ENCODE assay signal across 18 cellular contexts in genomic region chr5:115686692-115687054, GRCh38.
DNase-seq lines count a peak whose midpoint lies in the region; ATAC-seq and TF ChIP-seq lines count a peak whose summit lies in the region.
"Had no signal": no experiment of that assay in that cellular context is flagged by ENCODE, and none has a peak within 500 bp of the region (broad histone marks: within the 10 kb centered on the region; RNA-seq: fewer than 3 reads in every experiment).

No MANE protein-coding gene starts in this region.

- H3K27me3 ChIP-seq in SK-N-SH (ENCODE audit: insufficient read depth) (no peaks in the 10 kb centered on the region; the same call in 1 of the 2 replicates), gastroesophageal sphincter (no peaks in the 10 kb centered on the region), PC-9 (ENCODE audit: insufficient read depth, low read depth) (no peaks in the 10 kb centered on the region; the same call in 1 of the 2 replicates)
- H3K27me3 ChIP-seq: hepatocyte had no signal

- H3K36me3 ChIP-seq in SK-N-SH (replicated peaks in 1 of 2; ENCODE audit: control insufficient read depth in 1 of 2, insufficient read depth in 2 of 2, low read length in 1 of 2) (no peaks in the 10 kb centered on the region), gastroesophageal sphincter (no peaks in the 10 kb centered on the region), PC-9 (ENCODE audit: low read depth) (no peaks in the 10 kb centered on the region)

- CTCF ChIA-PET in SK-N-SH (lab: Yijun Ruan, JAX) = no interaction called here
- CTCF ChIA-PET in PC-9 (lab: Charles Lee) = no interaction called here

- 67% methylated on average over 2 of the region's 2 CpGs for WGBS in SK-N-SH (ENCODE audit: low lambda C conversion rate)
- 33 to 44% methylated on average over 2 of the region's 2 CpGs for WGBS in gastroesophageal sphincter (ENCODE audit: low coverage in 1 of 2), 2 donors

- H3K4me3 ChIP-seq in SK-N-SH (ENCODE audit: low read depth in 2 of 2, low read length in 1 of 2) (no peak overlapping the region), gastroesophageal sphincter (no peak overlapping the region), PC-9 (no peak overlapping the region)
- H3K4me3 ChIP-seq: hepatocyte had no signal

- 0 out of 2 replicates have a peak overlapping the region, but pooled peaks have one; percentile 26 for H3K4me2 ChIP-seq in SK-N-SH
- no peak overlapping the region for H3K4me2 ChIP-seq in PC-9
- H3K4me2 ChIP-seq: hepatocyte had no signal

- POLR2A ChIA-PET in SK-N-SH (lab: Yijun Ruan, JAX) (no interaction called here), PC-9 (lab: Charles Lee; ENCODE audit: unreplicated experiment) (no interaction called here)

- H2AFZ ChIP-seq in SK-N-SH (ENCODE audit: low read depth) (no peak overlapping the region; the same call in 1 of the 2 replicates), PC-9 (no peak overlapping the region)
- H2AFZ ChIP-seq: hepatocyte had no signal

- H3F3A ChIP-seq in SK-N-SH (replicated peaks; ENCODE audit: insufficient read depth) (no peaks in the 10 kb centered on the region), PC-9 (ENCODE audit: insufficient read depth, low read depth) (no peaks in the 10 kb centered on the region)

- DNase-seq in SK-N-SH (no peak), amniotic stem cell (lab: John Stamatoyannopoulos, UW) (peak; percentile 15), PC-9 (no peak)
- DNase-seq: activated CD4-positive, alpha-beta T cell treated with anti-CD3 and anti-CD28 coated beads, Interleukin-2, amount 50 U/mL, for 4 hours; activated naive CD8-positive, alpha-beta T cell treated with anti-CD3 and anti-CD28 coated beads, Interleukin-2, amount 10 ng/mL, durations not matched to agents 7 days and 5 days; Caco-2; KG1; NCI-H1417 treated with DMSO at 0.1 percent for 48 hours; SW 1271 had no signal

- no peaks in the 10 kb centered on the region for H3K4me1 ChIP-seq in SK-N-SH (ENCODE audit: control insufficient read depth in 1 of 2, insufficient read depth in 2 of 2, low read depth in 1 of 2, low read length in 1 of 2)
- peaks cover 0 to 19% (median 2%) of the 10 kb centered on the region in 3 donors for H3K4me1 ChIP-seq in gastroesophageal sphincter
- no peaks in the 10 kb centered on the region for H3K4me1 ChIP-seq in PC-9 (replicated peaks; ENCODE audit: insufficient read depth)
- H3K4me1 ChIP-seq: Caco-2 had no signal

- H3K9me3 ChIP-seq in SK-N-SH = no peaks in the 10 kb centered on the region
- no peaks in the 10 kb centered on the region for H3K9me3 ChIP-seq in gastroesophageal sphincter
- no peaks in the 10 kb centered on the region for H3K9me3 ChIP-seq in PC-9 (ENCODE audit: insufficient read depth, low read depth)

- no peak for TF ChIP-seq EP300 in SK-N-SH (IDR thresholded peaks at IDR 0.05; ENCODE audit: borderline replicate concordance in 1 of 2, low read depth in 1 of 2, low read length in 1 of 2)
- TF ChIP-seq EP300 in gastroesophageal sphincter (IDR thresholded peaks at IDR 0.05) = no peak

- no peak for TF ChIP-seq CTCF in SK-N-SH (IDR thresholded peaks at IDR 0.05)
- no peak for TF ChIP-seq CTCF in gastroesophageal sphincter (IDR thresholded peaks at IDR 0.05)
- TF ChIP-seq CTCF in PC-9 (conservative IDR thresholded peaks at IDR 0.05) = no peak

- intact Hi-C loops in PC-9 (cut with micrococcal nuclease; ENCODE audit: unreplicated experiment) = no loop called here

- no peak for TF ChIP-seq POLR2A in gastroesophageal sphincter (IDR thresholded peaks at IDR 0.05)

- H3K27ac ChIP-seq in SK-N-SH (ENCODE audit: low read depth in 2 of 2, low read length in 1 of 2) = no peak overlapping the region
- peak overlapping the region in 3 of 4 donors; percentile 10 to 54 (median 25) for H3K27ac ChIP-seq in gastroesophageal sphincter
- H3K27ac ChIP-seq in PC-9 = no peak overlapping the region
- H3K27ac ChIP-seq: epithelial cell of prostate, hepatocyte, HL-60 had no signal

- H3K9ac ChIP-seq in SK-N-SH = no peak overlapping the region

- ATAC-seq in SK-N-SH treated with all-trans-retinoic acid at 6 μM for 48 hours = no peak
- ATAC-seq in gastroesophageal sphincter = peak; percentile 55
- ATAC-seq in HG02852 (IDR thresholded peaks at IDR 0.05; ENCODE audit: unreplicated experiment) = no peak
- no peak for ATAC-seq in GM21619 (IDR thresholded peaks at IDR 0.05; ENCODE audit: unreplicated experiment)
- ATAC-seq in GM18511 (IDR thresholded peaks at IDR 0.05; ENCODE audit: unreplicated experiment) = no peak
- ATAC-seq: left colon had no signal

- H4K20me1 ChIP-seq in SK-N-SH (ENCODE audit: insufficient read depth) = no peaks in the 10 kb centered on the region
- H4K20me1 ChIP-seq in PC-9 (ENCODE audit: insufficient read depth) = no peaks in the 10 kb centered on the region

- H3K9me2 ChIP-seq in SK-N-SH (no peaks in the 10 kb centered on the region), PC-9 (ENCODE audit: insufficient read depth) (no peaks in the 10 kb centered on the region)

- H3K79me2 ChIP-seq in SK-N-SH (ENCODE audit: insufficient read depth) (no peaks in the 10 kb centered on the region), PC-9 (ENCODE audit: low read depth) (no peaks in the 10 kb centered on the region)
- H3K79me2 ChIP-seq: hepatocyte had no signal

- BruUV-seq in PC-9 (replicated peaks; lab: Mats Ljungman, UMichigan) = no TSS peak

- TF ChIP-seq RAD21 in SK-N-SH (IDR thresholded peaks at IDR 0.05; ENCODE audit: low read length) = no peak

TF ChIP-seq in SK-N-SH, 30 proteins besides CTCF, POLR2A, EP300 and RAD21 (continues in another document):
- TF ChIP-seq TEAD4 (IDR thresholded peaks at IDR 0.05; ENCODE audit: borderline replicate concordance, insufficient read depth) (no peak), TAF1 (IDR thresholded peaks at IDR 0.05; ENCODE audit: borderline replicate concordance, low read depth, low read length) (no peak), RCOR1 (IDR thresholded peaks at IDR 0.05; ENCODE audit: low read length) (no peak), POLR2AphosphoS5 (IDR thresholded peaks at IDR 0.05; ENCODE audit: low read depth, low read length) (no peak), SIN3A (IDR thresholded peaks at IDR 0.05; ENCODE audit: borderline replicate concordance, low read depth, low read length) (no peak), NFIC (IDR thresholded peaks at IDR 0.05; ENCODE audit: borderline replicate concordance) (no peak)
- TF ChIP-seq, protein P1, sequence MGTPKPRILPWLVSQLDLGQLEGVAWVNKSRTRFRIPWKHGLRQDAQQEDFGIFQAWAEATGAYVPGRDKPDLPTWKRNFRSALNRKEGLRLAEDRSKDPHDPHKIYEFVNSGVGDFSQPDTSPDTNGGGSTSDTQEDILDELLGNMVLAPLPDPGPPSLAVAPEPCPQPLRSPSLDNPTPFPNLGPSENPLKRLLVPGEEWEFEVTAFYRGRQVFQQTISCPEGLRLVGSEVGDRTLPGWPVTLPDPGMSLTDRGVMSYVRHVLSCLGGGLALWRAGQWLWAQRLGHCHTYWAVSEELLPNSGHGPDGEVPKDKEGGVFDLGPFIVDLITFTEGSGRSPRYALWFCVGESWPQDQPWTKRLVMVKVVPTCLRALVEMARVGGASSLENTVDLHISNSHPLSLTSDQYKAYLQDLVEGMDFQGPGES (IDR thresholded peaks at IDR 0.05; ENCODE audit: low read depth, low read length) = no peak
- TF ChIP-seq, protein P2, sequence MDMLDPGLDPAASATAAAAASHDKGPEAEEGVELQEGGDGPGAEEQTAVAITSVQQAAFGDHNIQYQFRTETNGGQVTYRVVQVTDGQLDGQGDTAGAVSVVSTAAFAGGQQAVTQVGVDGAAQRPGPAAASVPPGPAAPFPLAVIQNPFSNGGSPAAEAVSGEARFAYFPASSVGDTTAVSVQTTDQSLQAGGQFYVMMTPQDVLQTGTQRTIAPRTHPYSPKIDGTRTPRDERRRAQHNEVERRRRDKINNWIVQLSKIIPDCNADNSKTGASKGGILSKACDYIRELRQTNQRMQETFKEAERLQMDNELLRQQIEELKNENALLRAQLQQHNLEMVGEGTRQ (IDR thresholded peaks at IDR 0.05; ENCODE audit: borderline replicate concordance, low read depth, low read length) = no peak

TF ChIP-seq in SK-N-SH treated with all-trans-retinoic acid at 6 μM for 48 hours, 23 proteins besides CTCF, POLR2A, EP300 and RAD21 (continues in another document):
- TF ChIP-seq, protein P3, sequence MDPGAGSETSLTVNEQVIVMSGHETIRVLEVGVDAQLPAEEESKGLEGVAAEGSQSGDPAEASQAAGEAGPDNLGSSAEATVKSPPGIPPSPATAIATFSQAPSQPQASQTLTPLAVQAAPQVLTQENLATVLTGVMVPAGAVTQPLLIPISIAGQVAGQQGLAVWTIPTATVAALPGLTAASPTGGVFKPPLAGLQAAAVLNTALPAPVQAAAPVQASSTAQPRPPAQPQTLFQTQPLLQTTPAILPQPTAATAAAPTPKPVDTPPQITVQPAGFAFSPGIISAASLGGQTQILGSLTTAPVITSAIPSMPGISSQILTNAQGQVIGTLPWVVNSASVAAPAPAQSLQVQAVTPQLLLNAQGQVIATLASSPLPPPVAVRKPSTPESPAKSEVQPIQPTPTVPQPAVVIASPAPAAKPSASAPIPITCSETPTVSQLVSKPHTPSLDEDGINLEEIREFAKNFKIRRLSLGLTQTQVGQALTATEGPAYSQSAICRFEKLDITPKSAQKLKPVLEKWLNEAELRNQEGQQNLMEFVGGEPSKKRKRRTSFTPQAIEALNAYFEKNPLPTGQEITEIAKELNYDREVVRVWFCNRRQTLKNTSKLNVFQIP (CRISPR knock-in tag; IDR thresholded peaks at IDR 0.05; ENCODE audit: borderline replicate concordance, low read depth) = no peak
- no peak for TF ChIP-seq ZNF8 (CRISPR knock-in tag; IDR thresholded peaks at IDR 0.05)
- TF ChIP-seq PATZ1 (CRISPR knock-in tag; IDR thresholded peaks at IDR 0.05; ENCODE audit: borderline replicate concordance) = no peak

Comparison
In these comparisons a context has a peak if more than half of its experiments do, and no peak if none do; other contexts are left out.
1. H3K27ac ChIP-seq: peak in gastroesophageal sphincter (3 of 4); none in SK-N-SH (0 of 2) and PC-9 (single experiment).